Comparison of ENCODE assay signal across 8 cellular contexts in genomic region chr7:5365976-5366625, GRCh38. TPM values are rescaled to one million over a fixed set of nuclear protein-coding genes. Genes with fewer than 3 reads are reported as not detected.
DNase-seq lines count a peak whose midpoint lies in the region; ATAC-seq and TF ChIP-seq lines count a peak whose summit lies in the region.
"Not testable (repeated sequence)": the region's sequence is repeated elsewhere in the genome, so short reads cannot be mapped to it uniquely, and the experiment has no call there.

No MANE protein-coding gene starts in this region.

- CTCF ChIA-PET in CD4-positive, alpha-beta memory T cell (lab: Charles Lee; ENCODE audit: partially characterized antibody): interaction anchor here (0.6 to 5.5 kb wide), 29 partner anchors 8 to 415 kb away, joined by 3 to 41 read pairs (median 4); partner anchors contain the start of gene RNF216

- not testable (repeated sequence) for H3K27me3 ChIP-seq in CD4-positive, alpha-beta memory T cell (ENCODE audit: insufficient read depth, low read length); endodermal cell (ENCODE audit: control insufficient read depth, insufficient read depth, low read length, poor library complexity, severe bottlenecking)

- peak overlapping the region in 3 of 7 donors; percentile 3 to 39 (median 24) for H3K27ac Mint-ChIP-seq in CD4-positive, alpha-beta memory T cell
- not testable (repeated sequence) for H3K27ac Mint-ChIP-seq in endodermal cell

- not testable (repeated sequence) for H3K9me3 Mint-ChIP-seq in CD4-positive, alpha-beta memory T cell; endodermal cell

- peaks cover 13 to 28% of the 10 kb centered on the region in 2 donors for H3K36me3 Mint-ChIP-seq in CD4-positive, alpha-beta memory T cell
- peaks cover 43% of the 10 kb centered on the region for H3K36me3 Mint-ChIP-seq in endodermal cell (ENCODE audit: low read depth)

- H3K4me3 ChIP-seq in CD4-positive, alpha-beta memory T cell (ENCODE audit: low read length in 2 of 2); endodermal cell (ENCODE audit: low read length): not testable (repeated sequence)

- peak; percentile 68 to 77 (median 74) for DNase-seq in CD4-positive, alpha-beta memory T cell
- DNase-seq in LHCN-M2 (ENCODE audit: low read depth) (peak; percentile 90), OCI-M1 (lab: John Stamatoyannopoulos, UW) (peak; percentile 61), endodermal cell (peak; percentile 89), medulla oblongata (ENCODE audit: extremely low spot score) (peak; percentile 92)
- peak; percentile 35 for DNase-seq in activated CD8-positive, alpha-beta memory T cell treated with anti-CD3 and anti-CD28 coated beads, Interleukin-2, amount 50 U/mL, for 1 hour (ENCODE audit: extremely low read depth)
- DNase-seq in stimulated activated CD8-positive, alpha-beta memory T cell treated with anti-CD3 and anti-CD28 coated beads, Interleukin-12 subunit alpha, Interleukin-12 subunit beta, amount 100 ng/mL, for 1 hour (ENCODE audit: low read depth): peak; percentile 57

- H3K36me3 ChIP-seq in CD4-positive, alpha-beta memory T cell (ENCODE audit: insufficient read depth, low read length): peaks cover 18% of the 10 kb centered on the region
- peaks cover 75% of the 10 kb centered on the region for H3K36me3 ChIP-seq in endodermal cell (ENCODE audit: control insufficient read depth, insufficient read depth, low read length)

- peak; percentile 74 for ATAC-seq in GM21390 (IDR thresholded peaks at IDR 0.05; ENCODE audit: unreplicated experiment)

- not testable (repeated sequence) for H3K27me3 Mint-ChIP-seq in CD4-positive, alpha-beta memory T cell; endodermal cell (ENCODE audit: insufficient read depth)

- not testable (repeated sequence) for H3K9ac ChIP-seq in endodermal cell (ENCODE audit: extremely low read depth, low read length, poor library complexity, severe bottlenecking)

- POLR2A ChIA-PET in CD4-positive, alpha-beta memory T cell (lab: Charles Lee; ENCODE audit: partially characterized antibody): not testable (repeated sequence)

- H3K27ac ChIP-seq in CD4-positive, alpha-beta memory T cell (ENCODE audit: low read depth, low read length); endodermal cell (ENCODE audit: low read depth, low read length): not testable (repeated sequence)

- peak; percentile 89 for TF ChIP-seq CTCF in endodermal cell (conservative IDR thresholded peaks at IDR 0.05)

- intact Hi-C loops in CD4-positive, alpha-beta memory T cell (cut with micrococcal nuclease): loop anchor here (1.0 to 5.0 kb wide), 3 partner anchors 30 to 336 kb away; no protein-coding TSS in a partner anchor

- H3K4me3 Mint-ChIP-seq in CD4-positive, alpha-beta memory T cell; endodermal cell: not testable (repeated sequence)

- 92 to 93% methylated on average over 7 to 12 of the region's 12 CpGs for WGBS in endodermal cell (ENCODE audit: insufficient coverage in 1 of 2, insufficient read length in 1 of 2), 2 experiments

- not testable (repeated sequence) for H3K4me1 ChIP-seq in CD4-positive, alpha-beta memory T cell (ENCODE audit: insufficient read depth, low read length); endodermal cell (ENCODE audit: control insufficient read depth, insufficient read depth, low read length)

- peaks cover 15 to 31% (median 23%) of the 10 kb centered on the region in 4 donors for H3K4me1 Mint-ChIP-seq in CD4-positive, alpha-beta memory T cell
- not testable (repeated sequence) for H3K4me1 Mint-ChIP-seq in endodermal cell

- not testable (repeated sequence) for H3K9me3 ChIP-seq in CD4-positive, alpha-beta memory T cell (ENCODE audit: control insufficient read depth in 1 of 2, low read length in 2 of 2); endodermal cell (ENCODE audit: control insufficient read depth, low read length)

RNA-seq across cellular contexts. Expression of gene TNRC18, which starts 57.5 kb away (rescaled TPM):
- total RNA-seq in CD4-positive, alpha-beta memory T cell: 10 to 100 TPM; 47.3 to 48.9 TPM
- 1 to 10 TPM in 1 of 2 donors, under 1 TPM in 1; 0.11 to 1.7 TPM for polyA plus RNA-seq in CD4-positive, alpha-beta memory T cell
- total RNA-seq in LHCN-M2 (2014; rRNA removed): 37.7 and 44.0 TPM in 2 replicates
- polyA plus RNA-seq in LHCN-M2 (2012): 43.1 TPM
- 100 to 1,000 TPM; 103 to 136 TPM for total RNA-seq in endodermal cell
- polyA plus RNA-seq in endodermal cell (2013, experiment 1 of 2): 48.8 TPM
- 55.8 TPM for polyA plus RNA-seq in endodermal cell (2013, experiment 2 of 2)

Comparison
In these comparisons a context has a peak if more than half of its experiments do, and no peak if none do; other contexts are left out.
1. DNase-seq: peak in every context shown above with its lines; median percentile 92 in medulla oblongata; 90 in LHCN-M2; 89 in endodermal cell; 74 in CD4-positive, alpha-beta memory T cell; 61 in OCI-M1; 57 in stimulated activated CD8-positive, alpha-beta memory T cell treated with anti-CD3 and anti-CD28 coated beads, Interleukin-12 subunit alpha, Interleukin-12 subunit beta, amount 100 ng/mL, for 1 hour; 35 in activated CD8-positive, alpha-beta memory T cell treated with anti-CD3 and anti-CD28 coated beads, Interleukin-2, amount 50 U/mL, for 1 hour.